Comparison of ENCODE assay signal across 10 cellular contexts in genomic region chr12:116524964-116525379, GRCh38. TPM values are rescaled to one million over a fixed set of nuclear protein-coding genes. Genes with fewer than 3 reads are reported as not detected.
DNase-seq lines count a peak whose midpoint lies in the region; ATAC-seq and TF ChIP-seq lines count a peak whose summit lies in the region.
"Had no signal": no experiment of that assay in that cellular context is flagged by ENCODE, and none has a peak within 500 bp of the region (broad histone marks: within the 10 kb centered on the region; RNA-seq: fewer than 3 reads in every experiment).

No MANE protein-coding gene starts in this region.

- H3K4me3 Mint-ChIP-seq in chondrocyte (ENCODE audit: unreplicated experiment): peak overlapping the region; percentile 52
- H3K4me3 Mint-ChIP-seq: activated T-cell treated with anti-CD3 and anti-CD28 coated beads, Interleukin-2, amount 50 U/mL, for 4 hours had no signal

- H3K27me3 ChIP-seq in mesendoderm (ENCODE audit: insufficient read depth, low read length, poor library complexity) (no peaks in the 10 kb centered on the region), left lung (no peaks in the 10 kb centered on the region), BE2C (no peaks in the 10 kb centered on the region)

- peaks cover 10% of the 10 kb centered on the region for H3K4me1 ChIP-seq in mesendoderm (ENCODE audit: control insufficient read depth, low read depth, low read length)
- H3K4me1 ChIP-seq in left lung: no peaks in the 10 kb centered on the region
- H3K4me1 ChIP-seq in BE2C: peaks cover 3% of the 10 kb centered on the region

- ATAC-seq in left lung: no peak
- ATAC-seq: activated T-cell treated with anti-CD3 and anti-CD28 coated beads, Interleukin-2, amount 50 U/mL, for 4 hours had no signal

- H3K36me3 Mint-ChIP-seq in chondrocyte (ENCODE audit: low read depth): no peaks in the 10 kb centered on the region

- H3K23ac ChIP-seq in mesendoderm (ENCODE audit: low read length): no peak overlapping the region

- H3K4me3 ChIP-seq in mesendoderm (ENCODE audit: low read length) (no peak overlapping the region), left lung (no peak overlapping the region), BE2C (ENCODE audit: low read depth, low read length) (no peak overlapping the region)

- H3K4me1 Mint-ChIP-seq in chondrocyte (ENCODE audit: low read depth): peaks cover 54% of the 10 kb centered on the region

- peak overlapping the region; percentile 76 for H2BK120ac ChIP-seq in mesendoderm (ENCODE audit: low read depth, low read length)

- no peaks in the 10 kb centered on the region for H3K9me3 Mint-ChIP-seq in chondrocyte (ENCODE audit: low read depth)
- H3K9me3 Mint-ChIP-seq: activated T-cell treated with anti-CD3 and anti-CD28 coated beads, Interleukin-2, amount 50 U/mL, for 4 hours had no signal

- no peak overlapping the region for H4K8ac ChIP-seq in mesendoderm (ENCODE audit: low read depth, low read length)

- DNase-seq in A172 (ENCODE audit: low spot score) (peak; percentile 71), LHCN-M2 (ENCODE audit: low read depth) (peak; percentile 92), chondrocyte (ENCODE audit: low spot score) (no peak), mesendoderm (peak; percentile 97), ecto neural progenitor cell (ENCODE audit: low spot score) (no peak), left lung (no peak), BE2C (no peak)
- DNase-seq in activated naive CD4-positive, alpha-beta T cell treated with anti-CD3 and anti-CD28 coated beads, Interleukin-2, amount 50 U/mL, for 16 hours: no peak
- DNase-seq: activated T-cell treated with anti-CD3 and anti-CD28 coated beads, Interleukin-2, amount 50 U/mL, for 4 hours; NCI-H1930 had no signal

- no peak overlapping the region for H3K4ac ChIP-seq in mesendoderm (ENCODE audit: low read depth, low read length)

- WGBS in mesendoderm (ENCODE audit: extremely low coverage, insufficient coverage, low lambda C conversion rate): no CpG with 5 or more reads among the region's 4 CpGs

- no peak overlapping the region for H3K4me2 ChIP-seq in mesendoderm (ENCODE audit: low read length)

- peak overlapping the region; percentile 89 for H3K18ac ChIP-seq in mesendoderm (ENCODE audit: low read length)

- no peaks in the 10 kb centered on the region for H3K79me2 ChIP-seq in mesendoderm (ENCODE audit: control insufficient read depth, insufficient read depth, low read length)

- H2BK15ac ChIP-seq in mesendoderm (replicated peaks; ENCODE audit: low read depth): no peak overlapping the region

- no peaks in the 10 kb centered on the region for H3K36me3 ChIP-seq in mesendoderm (ENCODE audit: control insufficient read depth, insufficient read depth, low read length)
- H3K36me3 ChIP-seq in left lung: no peaks in the 10 kb centered on the region
- H3K36me3 ChIP-seq in BE2C: no peaks in the 10 kb centered on the region

- intact Hi-C loops in left lung (cut with DNase I): no loop called here

- H3K27me3 Mint-ChIP-seq in chondrocyte (ENCODE audit: low read depth): no peaks in the 10 kb centered on the region

- H3K56ac ChIP-seq in mesendoderm (ENCODE audit: low read length): peak overlapping the region; percentile 79

- H3K9me3 ChIP-seq in left lung (no peaks in the 10 kb centered on the region), BE2C (no peaks in the 10 kb centered on the region; the same call in 1 of the 2 replicates)

- no peak overlapping the region for H3K27ac ChIP-seq in mesendoderm (ENCODE audit: low read depth, low read length)
- H3K27ac ChIP-seq in left lung: no peak overlapping the region

- no peak overlapping the region for H3K9ac ChIP-seq in mesendoderm (ENCODE audit: low read length)

- H4K5ac ChIP-seq in mesendoderm (ENCODE audit: low read length): no peak overlapping the region

- H3K79me1 ChIP-seq in mesendoderm (ENCODE audit: low read length): no peaks in the 10 kb centered on the region

- TF ChIP-seq CTCF in chondrocyte (IDR thresholded peaks at IDR 0.05) (peak; percentile 55), left lung (IDR thresholded peaks at IDR 0.05) (no peak), BE2C (IDR thresholded peaks at IDR 0.05; ENCODE audit: low read depth, low read length) (no peak)

- H2BK5ac ChIP-seq in mesendoderm (ENCODE audit: low read length): no peak overlapping the region

- H3K27ac Mint-ChIP-seq in chondrocyte (ENCODE audit: unreplicated experiment): peak overlapping the region; percentile 99

- no peak overlapping the region for H2AK5ac ChIP-seq in mesendoderm (ENCODE audit: low read length)

RNA-seq across cellular contexts. Expression of gene MAP1LC3B2, which starts 34.2 kb away (rescaled TPM):
- total RNA-seq in A172 (2014; rRNA removed; shearing (Covaris generic)): 1.8 TPM in 1 of 2 replicates, not detected in the other
- total RNA-seq in LHCN-M2 (2014; rRNA removed) (0.52 TPM in 1 of 2 replicates, not detected in the other), chondrocyte (3.3 to 4.1 TPM (median 3.3 TPM) in 3 replicates), left lung (1 to 10 TPM in 1 of 2 donors, not detected in 1; 1.5 TPM)
- polyA plus RNA-seq in LHCN-M2 (2012): 3.5 TPM
- 0.20 TPM for polyA plus RNA-seq in mesendoderm (2013, experiment 1 of 2)
- not detected for polyA plus RNA-seq in mesendoderm (2013, experiment 2 of 2)
- polyA plus RNA-seq in BE2C (2012; ENCODE audit: insufficient read depth, insufficient read length, low read depth): 20.7 TPM

Comparison
In these comparisons a context has a peak if more than half of its experiments do, and no peak if none do; other contexts are left out.
1. DNase-seq: peak in A172 (single experiment), LHCN-M2 (single experiment) and mesendoderm (single experiment); none in chondrocyte (single experiment), ecto neural progenitor cell (single experiment), activated naive CD4-positive, alpha-beta T cell treated with anti-CD3 and anti-CD28 coated beads, Interleukin-2, amount 50 U/mL, for 16 hours (single experiment), left lung (0 of 2) and BE2C (single experiment).